In the genomic region with DNA sequence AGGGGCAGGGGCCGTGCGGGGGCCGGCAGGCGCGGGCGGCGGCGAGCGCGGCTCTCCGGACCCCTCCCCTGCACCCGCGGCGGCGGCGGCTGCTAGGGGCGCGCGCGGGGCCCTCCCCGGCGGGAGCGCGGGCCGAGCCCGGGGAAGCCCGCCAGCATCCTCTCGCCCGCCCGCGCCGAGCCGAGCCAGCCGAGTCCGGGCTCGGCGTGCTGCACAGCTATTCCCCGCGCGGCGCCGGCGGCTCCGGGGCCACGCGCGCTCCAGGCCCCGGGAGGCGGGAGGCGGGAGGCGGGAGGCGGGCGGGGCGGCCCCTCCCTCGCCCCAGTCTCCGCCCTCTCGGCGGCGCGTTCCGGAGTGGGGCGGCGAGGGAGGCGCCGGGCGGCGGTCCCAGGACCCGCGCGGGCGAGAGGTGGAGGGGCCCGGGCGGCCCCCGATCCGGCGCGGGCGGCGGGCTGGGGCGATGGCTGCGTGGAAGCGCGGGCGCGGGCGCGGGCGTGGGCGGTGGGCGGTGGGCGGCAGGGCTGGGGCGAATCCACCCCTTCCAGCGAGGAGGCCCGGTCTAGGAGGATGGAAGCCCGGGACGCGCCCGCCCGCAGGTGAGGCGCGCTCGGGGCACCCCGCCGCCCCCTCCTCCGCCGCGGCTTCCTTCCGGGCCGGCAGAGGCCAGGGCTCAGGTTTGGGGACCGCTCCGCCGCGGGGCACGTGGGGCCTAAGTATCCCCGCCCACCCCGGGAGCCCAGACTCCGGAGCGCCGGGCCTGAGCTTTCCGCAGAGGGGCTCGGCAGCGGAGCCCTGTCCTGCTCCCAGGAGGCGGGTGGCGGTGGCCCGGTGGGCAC, we compare ENCODE assay signal across 8 cellular contexts. TPM values are rescaled to one million over a fixed set of nuclear protein-coding genes. Genes with fewer than 3 reads are reported as not detected.
DNase-seq lines count a peak whose midpoint lies in the region; ATAC-seq and TF ChIP-seq lines count a peak whose summit lies in the region.

Gene ADCY3 (minus strand): TSS at position 261 of the 836 bp plus-strand sequence. CDS start 1,250 bp downstream, outside the sequence.

- no peaks in the 10 kb centered on the region for H3K27me3 Mint-ChIP-seq in central memory CD8-positive, alpha-beta T cell

- no peaks in the 10 kb centered on the region for H3K9me3 Mint-ChIP-seq in central memory CD8-positive, alpha-beta T cell

- peak; percentile 41 for ATAC-seq in GM21526 (IDR thresholded peaks at IDR 0.05; ENCODE audit: low FRiP score, unreplicated experiment)
- ATAC-seq in central memory CD8-positive, alpha-beta T cell (replicated peaks; ENCODE audit: extremely low read depth, poor library complexity, severe bottlenecking), result peak; percentile 56

- no peak for TF ChIP-seq CTCF in kidney epithelial cell (IDR thresholded peaks at IDR 0.05; ENCODE audit: insufficient read depth, low read length, poor library complexity, severe bottlenecking)

- H3K4me3 Mint-ChIP-seq in central memory CD8-positive, alpha-beta T cell, result peak within 1 kb of the TSS; percentile 78

- DNase-seq in EL (peak; percentile 53), kidney epithelial cell (ENCODE audit: low read depth) (no peak), NCI-H187 treated with DMSO at 0.1 percent for 48 hours (lab: John Stamatoyannopoulos, UW) (no peak)
- peak; percentile 44 for DNase-seq in Jurkat, Clone E6-1 (ENCODE audit: low read depth, low spot score)
- DNase-seq in activated CD4-positive, CD25-positive, alpha-beta regulatory T cell treated with anti-CD3 and anti-CD28 coated beads, Interleukin-2, amount 50 U/mL, for 16 hours (ENCODE audit: low read depth, low spot score), result peak; percentile 27
- DNase-seq in central memory CD8-positive, alpha-beta T cell (ENCODE audit: low spot score in 2 of 2), result peak in 1 of 2 donors; percentile 45
- DNase-seq in stimulated activated CD4-positive, alpha-beta T cell treated with anti-CD3 and anti-CD28 coated beads, Interleukin-1b, Interleukin-23, amount 100 ng/mL, for 4 hours (ENCODE audit: low read depth in 2 of 2), result peak; percentile 42 to 58

- H3K4me1 Mint-ChIP-seq in central memory CD8-positive, alpha-beta T cell, result peaks cover 35% of the 10 kb centered on the region

- H3K27me3 ChIP-seq in kidney epithelial cell (ENCODE audit: control insufficient read depth, insufficient read depth, low read length), result peaks cover 2% of the 10 kb centered on the region

- H3K36me3 Mint-ChIP-seq in central memory CD8-positive, alpha-beta T cell (ENCODE audit: insufficient read depth), result peaks cover 6% of the 10 kb centered on the region

- peaks cover 1% of the 10 kb centered on the region for H3K36me3 ChIP-seq in kidney epithelial cell (ENCODE audit: control insufficient read depth, insufficient read depth, low read length)

- H3K4me3 ChIP-seq in Jurkat, Clone E6-1 (ENCODE audit: low read length), result peak within 1 kb of the TSS; percentile 59
- H3K4me3 ChIP-seq in kidney epithelial cell (ENCODE audit: low read depth, low read length), result peak within 1 kb of the TSS; percentile 48

- H3K27ac Mint-ChIP-seq in central memory CD8-positive, alpha-beta T cell (ENCODE audit: low read depth), result peak within 1 kb of the TSS; percentile 68

RNA-seq across cellular contexts. Expression of gene ADCY3, which starts in this region (rescaled TPM):
- 31.8 TPM for polyA plus RNA-seq in Jurkat, Clone E6-1 (2012; ENCODE audit: insufficient read depth, insufficient read length)
- 24.5 and 37.0 TPM in 2 replicates for total RNA-seq in kidney epithelial cell

Comparison
In these comparisons a context has a peak if more than half of its experiments do, and no peak if none do; other contexts are left out.
1. DNase-seq: peak in EL (single experiment), Jurkat, Clone E6-1 (single experiment), activated CD4-positive, CD25-positive, alpha-beta regulatory T cell treated with anti-CD3 and anti-CD28 coated beads, Interleukin-2, amount 50 U/mL, for 16 hours (single experiment) and stimulated activated CD4-positive, alpha-beta T cell treated with anti-CD3 and anti-CD28 coated beads, Interleukin-1b, Interleukin-23, amount 100 ng/mL, for 4 hours (2 of 2); none in kidney epithelial cell (single experiment) and NCI-H187 treated with DMSO at 0.1 percent for 48 hours (single experiment).